In genomic region chr11:17352925-17353227, GRCh38 we compare ENCODE assay signal across 8 cellular contexts. TPM values are rescaled to one million over a fixed set of nuclear protein-coding genes. Genes with fewer than 3 reads are reported as not detected.
A peak's percentile ranks its signal among the peaks of the same experiment; 100 is the strongest.
DNase-seq lines count a peak whose midpoint lies in the region; ATAC-seq and TF ChIP-seq lines count a peak whose summit lies in the region.

No MANE protein-coding gene starts in this region.

- ATAC-seq in DND-41 (ENCODE audit: insufficient read depth, low read depth) = peak; percentile 45
- no peak for ATAC-seq in HG02763 (IDR thresholded peaks at IDR 0.05; ENCODE audit: unreplicated experiment)
- ATAC-seq in HG03280 (IDR thresholded peaks at IDR 0.05; ENCODE audit: unreplicated experiment) = no peak

- intact Hi-C loops in activated naive CD4-positive, alpha-beta T cell treated with anti-CD3 and anti-CD28 coated beads for 36 hours (cut with micrococcal nuclease) = loop anchor here (1.0 to 5.0 kb wide), 8 partner anchors 9 to 659 kb away; partner anchors contain the start of genes C11orf58, RPS13 and SERGEF
- intact Hi-C loops in posterior cingulate gyrus (cut with DNase I) = loop anchor here (5.0 to 10.0 kb wide), 2 partner anchors 76 to 118 kb away; partner anchors contain the start of gene NUCB2

- H3K4me1 ChIP-seq in DND-41 (ENCODE audit: insufficient read depth, low read length) (peaks cover 42% of the 10 kb centered on the region), OCI-LY1 (ENCODE audit: insufficient read depth, low read length, severe bottlenecking) (peaks cover 31% of the 10 kb centered on the region)

- H3K36me3 ChIP-seq in DND-41 (ENCODE audit: insufficient read depth, low read length) = peaks cover 21% of the 10 kb centered on the region; the same call in 1 of the 2 replicates
- peaks cover 29% of the 10 kb centered on the region for H3K36me3 ChIP-seq in OCI-LY1 (ENCODE audit: insufficient read depth, low read length)

- peak overlapping the region; percentile 89 for H3K4me2 ChIP-seq in DND-41 (ENCODE audit: insufficient read depth, low read length)
- peak overlapping the region; percentile 92 for H3K4me2 ChIP-seq in OCI-LY1 (ENCODE audit: low read length)

- H4K20me1 ChIP-seq in DND-41 (ENCODE audit: insufficient read depth, low read length) (no peaks in the 10 kb centered on the region), OCI-LY1 (ENCODE audit: insufficient read depth, low read length) (no peaks in the 10 kb centered on the region)

- CTCF ChIA-PET in activated naive CD4-positive, alpha-beta T cell treated with anti-CD3 and anti-CD28 coated beads for 36 hours (lab: Charles Lee) = interaction anchor here (0.7 to 2.4 kb wide), 3 partner anchors 36 to 125 kb away, joined by 3 to 16 read pairs (median 4); partner anchors contain the start of gene KCNJ11

- H3K4me3 Mint-ChIP-seq in activated naive CD4-positive, alpha-beta T cell treated with anti-CD3 and anti-CD28 coated beads for 36 hours = peak overlapping the region; percentile 81
- H3K4me3 Mint-ChIP-seq in glutamatergic neuron (ENCODE audit: unreplicated experiment) = peak overlapping the region; percentile 90

- no peaks in the 10 kb centered on the region for H3K36me3 Mint-ChIP-seq in activated naive CD4-positive, alpha-beta T cell treated with anti-CD3 and anti-CD28 coated beads for 36 hours (ENCODE audit: low read depth)
- H3K36me3 Mint-ChIP-seq in glutamatergic neuron (ENCODE audit: unreplicated experiment) = no peaks in the 10 kb centered on the region

- H3K27me3 Mint-ChIP-seq in activated naive CD4-positive, alpha-beta T cell treated with anti-CD3 and anti-CD28 coated beads for 36 hours (ENCODE audit: low read depth) = peaks cover 7% of the 10 kb centered on the region
- H3K27me3 Mint-ChIP-seq in glutamatergic neuron (ENCODE audit: unreplicated experiment) = peaks cover 21% of the 10 kb centered on the region

- no peaks in the 10 kb centered on the region for H3K9me3 ChIP-seq in DND-41 (ENCODE audit: insufficient read depth, low read length, severe bottlenecking)
- no peaks in the 10 kb centered on the region for H3K9me3 ChIP-seq in OCI-LY1 (ENCODE audit: low read length)

- H3K4me3 ChIP-seq in DND-41 (ENCODE audit: low read depth in 1 of 2, low read length in 2 of 2) = peak overlapping the region; percentile 38 to 62; a peak in 3 of 4 replicates
- peak overlapping the region; percentile 73 for H3K4me3 ChIP-seq in HFF-Myc (replicated peaks; ENCODE audit: low read depth, low read length)
- peak overlapping the region; percentile 76 for H3K4me3 ChIP-seq in OCI-LY1 (ENCODE audit: low read depth, low read length, poor library complexity, severe bottlenecking)

- TF ChIP-seq CTCF in DND-41 (IDR thresholded peaks at IDR 0.05; ENCODE audit: borderline replicate concordance, extremely low read depth, low read length, poor library complexity, severe bottlenecking) (no peak), HFF-Myc (IDR thresholded peaks at IDR 0.05; ENCODE audit: low read depth, low read length, missing control alignments) (no peak), OCI-LY1 (IDR thresholded peaks at IDR 0.05; ENCODE audit: low read length) (no peak), glutamatergic neuron (IDR thresholded peaks at IDR 0.05; ENCODE audit: partially characterized antibody, unreplicated experiment) (no peak)

- H3K9me2 ChIP-seq in OCI-LY1 (ENCODE audit: low read depth, low read length) = no peaks in the 10 kb centered on the region

- DNase-seq in DND-41 (peak; percentile 51), HFF-Myc (ENCODE audit: extremely low read depth, low read depth) (no peak), glutamatergic neuron (no peak), posterior cingulate gyrus (peak in 8 of 10 donors; percentile 12 to 90 (median 36))
- DNase-seq in activated naive CD4-positive, alpha-beta T cell treated with anti-CD3 and anti-CD28 coated beads for 36 hours = peak; percentile 42

- H3K9ac ChIP-seq in DND-41 (ENCODE audit: low read depth, low read length) (peak overlapping the region; percentile 54), OCI-LY1 (ENCODE audit: low read length) (peak overlapping the region; percentile 83)

- peaks cover 11% of the 10 kb centered on the region; the same call in 1 of the 2 replicates for H3F3A ChIP-seq in OCI-LY1 (ENCODE audit: insufficient read depth, low read length)

- H3K27ac ChIP-seq in DND-41 (ENCODE audit: low read length) (peak overlapping the region; percentile 40), OCI-LY1 (ENCODE audit: low read depth, low read length, poor library complexity, severe bottlenecking) (peak overlapping the region; percentile 94)

- H3K27ac Mint-ChIP-seq in activated naive CD4-positive, alpha-beta T cell treated with anti-CD3 and anti-CD28 coated beads for 36 hours = no peak overlapping the region
- H3K27ac Mint-ChIP-seq in glutamatergic neuron (ENCODE audit: unreplicated experiment) = peak overlapping the region; percentile 50

- H3K9me3 Mint-ChIP-seq in activated naive CD4-positive, alpha-beta T cell treated with anti-CD3 and anti-CD28 coated beads for 36 hours = no peaks in the 10 kb centered on the region
- H3K9me3 Mint-ChIP-seq in glutamatergic neuron (ENCODE audit: unreplicated experiment) = peaks cover 8% of the 10 kb centered on the region

- no peaks in the 10 kb centered on the region for H3K79me2 ChIP-seq in DND-41 (ENCODE audit: insufficient read depth, low read length)
- peaks cover 15% of the 10 kb centered on the region for H3K79me2 ChIP-seq in OCI-LY1 (ENCODE audit: insufficient read depth, low read length)

- H2AFZ ChIP-seq in DND-41 (ENCODE audit: low read depth, low read length) (peak overlapping the region; percentile 60), OCI-LY1 (ENCODE audit: low read length) (no peak overlapping the region)

- H3K27me3 ChIP-seq in DND-41 (ENCODE audit: insufficient read depth, low read length, poor library complexity) (peaks cover 21% of the 10 kb centered on the region), OCI-LY1 (ENCODE audit: insufficient read depth, low read length) (no peaks in the 10 kb centered on the region)

- H3K4me1 Mint-ChIP-seq in activated naive CD4-positive, alpha-beta T cell treated with anti-CD3 and anti-CD28 coated beads for 36 hours (ENCODE audit: low read depth) = peaks cover 25% of the 10 kb centered on the region
- H3K4me1 Mint-ChIP-seq in glutamatergic neuron (ENCODE audit: low read depth, unreplicated experiment) = peaks cover 11% of the 10 kb centered on the region

RNA-seq across cellular contexts. Expression of gene NCR3LG1, which starts 1.3 kb away (rescaled TPM):
- total RNA-seq in activated naive CD4-positive, alpha-beta T cell treated with anti-CD3 and anti-CD28 coated beads for 36 hours = under 1 TPM; 0.72 TPM
- total RNA-seq in glutamatergic neuron (ENCODE audit: unreplicated experiment) = 0.51 TPM

RNA-seq across cellular contexts. Expression of gene KCNJ11, which starts 35.6 kb away (rescaled TPM):
- total RNA-seq in activated naive CD4-positive, alpha-beta T cell treated with anti-CD3 and anti-CD28 coated beads for 36 hours = 1 to 10 TPM; 1.0 to 1.3 TPM
- total RNA-seq in glutamatergic neuron (ENCODE audit: unreplicated experiment) = 1.2 TPM

Comparison
In these comparisons a context has a peak if more than half of its experiments do, and no peak if none do; other contexts are left out.
1. DNase-seq: peak in DND-41 (single experiment), activated naive CD4-positive, alpha-beta T cell treated with anti-CD3 and anti-CD28 coated beads for 36 hours (single experiment) and posterior cingulate gyrus (8 of 10); none in HFF-Myc (single experiment) and glutamatergic neuron (single experiment).
2. Peak in every context shown above with its lines, with median percentiles within 50 percentile points of each other: H3K4me3 ChIP-seq.